In genomic region chr1:110638062-110638461, GRCh38 we compare ENCODE assay signal across 22 cellular contexts. TPM values are rescaled to one million over a fixed set of nuclear protein-coding genes. Genes with fewer than 3 reads are reported as not detected.
DNase-seq lines count a peak whose midpoint lies in the region; ATAC-seq and TF ChIP-seq lines count a peak whose summit lies in the region.
"Had no signal": no experiment of that assay in that cellular context is flagged by ENCODE, and none has a peak within 500 bp of the region (broad histone marks: within the 10 kb centered on the region; RNA-seq: fewer than 3 reads in every experiment).

No MANE protein-coding gene starts in this region.

- H2AFZ ChIP-seq in DND-41 (ENCODE audit: low read depth, low read length) = no peak overlapping the region
- no peak overlapping the region for H2AFZ ChIP-seq in OCI-LY3 (ENCODE audit: low read depth, low read length)

- TF ChIP-seq CTCF in DND-41 (IDR thresholded peaks at IDR 0.05; ENCODE audit: borderline replicate concordance, extremely low read depth, low read length, poor library complexity, severe bottlenecking) (peak; percentile 7), OCI-LY3 (IDR thresholded peaks at IDR 0.05; ENCODE audit: low read depth, low read length) (peak; percentile 41), glutamatergic neuron (IDR thresholded peaks at IDR 0.05; ENCODE audit: partially characterized antibody, unreplicated experiment) (no peak)

- no peak for ATAC-seq in DND-41 (ENCODE audit: insufficient read depth, low read depth)
- no peak for ATAC-seq in esophagus mucosa
- no peak for ATAC-seq in GM19463 (IDR thresholded peaks at IDR 0.05; ENCODE audit: unreplicated experiment)
- ATAC-seq: activated CD4-positive, CD25-positive, alpha-beta regulatory T cell treated with anti-CD3 and anti-CD28 coated beads, Interleukin-2, amount 50 U/mL, for 24 hours; gastroesophageal sphincter; lower lobe of right lung; natural killer cell; Right ventricle myocardium inferior had no signal

- H3K4me2 ChIP-seq in DND-41 (ENCODE audit: insufficient read depth, low read length) = no peak overlapping the region
- H3K4me2 ChIP-seq in OCI-LY3 (ENCODE audit: low read length) = peak overlapping the region; percentile 56

- peaks cover 5% of the 10 kb centered on the region for H3K27me3 Mint-ChIP-seq in glutamatergic neuron (ENCODE audit: unreplicated experiment)
- H3K27me3 Mint-ChIP-seq: stimulated activated naive CD8-positive, alpha-beta T cell treated with anti-CD3 and anti-CD28 coated beads, Interleukin-15, Interleukin-2, amounts not matched to agents 100 ng/mL and 50 ng/mL, for 24 hours had no signal

- no peaks in the 10 kb centered on the region for H3K36me3 ChIP-seq in DND-41 (ENCODE audit: insufficient read depth, low read length)
- no peaks in the 10 kb centered on the region for H3K36me3 ChIP-seq in OCI-LY3 (replicated peaks; ENCODE audit: low read depth, low read length)
- H3K36me3 ChIP-seq: gastroesophageal sphincter, lower lobe of right lung had no signal

- H3K9me3 ChIP-seq in DND-41 (ENCODE audit: insufficient read depth, low read length, severe bottlenecking) (no peaks in the 10 kb centered on the region), OCI-LY3 (ENCODE audit: insufficient read depth, low read length) (no peaks in the 10 kb centered on the region)
- H3K9me3 ChIP-seq: gastroesophageal sphincter, lower lobe of right lung had no signal

- H3K4me3 Mint-ChIP-seq in glutamatergic neuron (ENCODE audit: unreplicated experiment) = no peak overlapping the region
- H3K4me3 Mint-ChIP-seq: natural killer cell; stimulated activated naive CD8-positive, alpha-beta T cell treated with anti-CD3 and anti-CD28 coated beads, Interleukin-15, Interleukin-2, amounts not matched to agents 100 ng/mL and 50 ng/mL, for 24 hours had no signal

- H3K27me3 ChIP-seq in DND-41 (ENCODE audit: insufficient read depth, low read length, poor library complexity) (no peaks in the 10 kb centered on the region), OCI-LY3 (ENCODE audit: low read depth, low read length) (no peaks in the 10 kb centered on the region)

- H3K36me3 Mint-ChIP-seq in glutamatergic neuron (ENCODE audit: unreplicated experiment) = no peaks in the 10 kb centered on the region
- H3K36me3 Mint-ChIP-seq: natural killer cell had no signal

- H3K4me1 ChIP-seq in DND-41 (ENCODE audit: insufficient read depth, low read length) (peaks cover 13% of the 10 kb centered on the region), OCI-LY3 (ENCODE audit: low read length) (peaks cover 96% of the 10 kb centered on the region)

- H3K79me2 ChIP-seq in DND-41 (ENCODE audit: insufficient read depth, low read length) (no peaks in the 10 kb centered on the region), OCI-LY3 (ENCODE audit: low read length) (peaks cover 19% of the 10 kb centered on the region)

- H3K27ac ChIP-seq in DND-41 (ENCODE audit: low read length) (no peak overlapping the region), OCI-LY3 (ENCODE audit: low read length) (peak overlapping the region; percentile 100)
- H3K27ac ChIP-seq: gastroesophageal sphincter, HL-60, lower lobe of right lung had no signal

- H3K4me1 Mint-ChIP-seq in glutamatergic neuron (ENCODE audit: low read depth, unreplicated experiment) = peaks cover 23% of the 10 kb centered on the region

- no peaks in the 10 kb centered on the region for H4K20me1 ChIP-seq in DND-41 (ENCODE audit: insufficient read depth, low read length)
- no peaks in the 10 kb centered on the region for H4K20me1 ChIP-seq in OCI-LY3 (ENCODE audit: insufficient read depth, low read length)

- peak; percentile 57 for DNase-seq in NCI-H82 (lab: John Stamatoyannopoulos, UW)
- DNase-seq in NCI-H82 treated with DMSO at 0.1 percent for 48 hours (lab: John Stamatoyannopoulos, UW; ENCODE audit: unreplicated experiment) = no peak
- DNase-seq in DND-41 = no peak
- DNase-seq in glutamatergic neuron = peak; percentile 48
- no peak for DNase-seq in GM19238 (ENCODE audit: insufficient read length, low spot score)
- DNase-seq: ACHN; aorta; COR-L47; lower lobe of right lung; natural killer cell; NCI-H1436 treated with DMSO at 0.1 percent for 48 hours; stimulated activated CD4-positive, alpha-beta T cell treated with anti-CD3 and anti-CD28 coated beads, Interleukin-12 subunit alpha, Interleukin-12 subunit beta, amount 100 ng/mL, for 4 hours had no signal

- H3K27ac Mint-ChIP-seq in glutamatergic neuron (ENCODE audit: unreplicated experiment) = peak overlapping the region; percentile 71
- H3K27ac Mint-ChIP-seq: natural killer cell, progenitor cell of endocrine pancreas had no signal

- H3K9ac ChIP-seq in DND-41 (ENCODE audit: low read depth, low read length) (no peak overlapping the region), OCI-LY3 (ENCODE audit: low read length) (peak overlapping the region; percentile 92)
- H3K9ac ChIP-seq: KMS-11 had no signal

- H3K4me3 ChIP-seq in DND-41 (ENCODE audit: low read depth in 1 of 2, low read length in 2 of 2) (no peak overlapping the region), OCI-LY3 (ENCODE audit: low read length) (peak overlapping the region; percentile 20; the same call in 1 of the 2 replicates)
- H3K4me3 ChIP-seq: gastroesophageal sphincter, lower lobe of right lung had no signal

- peaks cover 15% of the 10 kb centered on the region for H3K9me3 Mint-ChIP-seq in glutamatergic neuron (ENCODE audit: unreplicated experiment)

RNA-seq across cellular contexts. Expression of gene KCNA2, which starts 31.9 kb away (rescaled TPM):
- 19.7 TPM for total RNA-seq in glutamatergic neuron (ENCODE audit: unreplicated experiment)
- total RNA-seq in esophagus mucosa = 1.2 TPM

RNA-seq across cellular contexts. Expression of gene KCNA3, which starts 36.7 kb away (rescaled TPM):
- total RNA-seq in glutamatergic neuron (ENCODE audit: unreplicated experiment) = 2.7 TPM
- total RNA-seq in esophagus mucosa = 0.28 TPM

Comparison
In these comparisons a context has a peak if more than half of its experiments do, and no peak if none do; other contexts are left out.
1. DNase-seq: peak in NCI-H82 (single experiment) and glutamatergic neuron (single experiment); none in NCI-H82 treated with DMSO at 0.1 percent for 48 hours (single experiment), DND-41 (single experiment) and GM19238 (single experiment).